In the genomic region with DNA sequence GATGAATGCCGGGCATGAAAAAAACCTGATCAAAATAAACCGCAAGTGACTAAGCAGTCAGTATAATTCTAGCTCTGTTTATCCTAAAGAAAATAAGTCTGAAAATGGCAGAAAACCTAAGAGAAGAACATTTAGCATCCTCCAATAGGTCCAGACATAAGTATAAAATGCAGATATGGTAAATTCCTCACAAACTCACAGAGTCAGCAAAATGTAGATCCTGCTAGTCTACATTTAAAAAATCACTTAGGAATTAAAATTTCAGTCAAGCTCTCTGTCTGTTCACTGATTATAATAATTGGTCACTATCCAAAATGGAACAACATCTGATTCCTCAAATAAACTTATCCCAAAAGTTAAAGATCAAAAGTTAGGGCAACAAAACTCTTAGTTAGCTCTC, we compare ENCODE assay signal across 28 cellular contexts.
"Had no signal": no experiment of that assay in that cellular context is flagged by ENCODE, and none has a peak within 500 bp of the region (broad histone marks: within the 10 kb centered on the region; RNA-seq: fewer than 3 reads in every experiment).

No MANE protein-coding gene starts in this region.

- H3K9me3 ChIP-seq: colonic mucosa, esophagus squamous epithelium, gastrocnemius medialis, gastroesophageal sphincter, heart left ventricle had no signal

- DNase-seq: colonic mucosa; cortex of kidney; dermis blood vessel endothelial cell; dorsolateral prefrontal cortex; effector CD4-positive, alpha-beta T cell; effector CD8-positive, alpha-beta T cell; effector memory CD4-positive, alpha-beta T cell; effector memory CD8-positive, alpha-beta T cell; endodermal cell; erythroblast; esophagus squamous epithelium; foreskin fibroblast; foreskin keratinocyte; foreskin melanocyte; gastrocnemius medialis; glutamatergic neuron; head of caudate nucleus; heart left ventricle; heart right ventricle had no signal

- ATAC-seq: effector memory CD8-positive, alpha-beta T cell; esophagus mucosa; foreskin keratinocyte; gastrocnemius medialis; gastroesophageal sphincter; heart left ventricle; heart right ventricle had no signal

- FAIRE-seq: colon, endometrium, endothelial cell of umbilical vein, frontal cortex had no signal

- H3K36me3 ChIP-seq: colonic mucosa, esophagus muscularis mucosa, esophagus squamous epithelium, gastrocnemius medialis, gastroesophageal sphincter, heart left ventricle, heart right ventricle had no signal

- H3K4me3 ChIP-seq: colonic mucosa, coronary artery, dorsolateral prefrontal cortex, esophagus muscularis mucosa, esophagus squamous epithelium, gastrocnemius medialis, gastroesophageal sphincter, heart left ventricle, heart right ventricle had no signal

- H3K27ac ChIP-seq: colonic mucosa, coronary artery, dorsolateral prefrontal cortex, epithelial cell of prostate, esophagus muscularis mucosa, esophagus squamous epithelium, foreskin keratinocyte, gastrocnemius medialis, gastroesophageal sphincter, heart left ventricle, heart right ventricle had no signal

- H3K4me1 ChIP-seq: colonic mucosa, esophagus muscularis mucosa, esophagus squamous epithelium, foreskin keratinocyte, gastrocnemius medialis, gastroesophageal sphincter, heart left ventricle, heart right ventricle had no signal

- H3K27me3 ChIP-seq: colonic mucosa, dorsolateral prefrontal cortex, esophagus muscularis mucosa, esophagus squamous epithelium, foreskin keratinocyte, gastrocnemius medialis, gastroesophageal sphincter, heart left ventricle, heart right ventricle had no signal
